ENCODE assay signal across 23 cellular contexts in the genomic region with DNA sequence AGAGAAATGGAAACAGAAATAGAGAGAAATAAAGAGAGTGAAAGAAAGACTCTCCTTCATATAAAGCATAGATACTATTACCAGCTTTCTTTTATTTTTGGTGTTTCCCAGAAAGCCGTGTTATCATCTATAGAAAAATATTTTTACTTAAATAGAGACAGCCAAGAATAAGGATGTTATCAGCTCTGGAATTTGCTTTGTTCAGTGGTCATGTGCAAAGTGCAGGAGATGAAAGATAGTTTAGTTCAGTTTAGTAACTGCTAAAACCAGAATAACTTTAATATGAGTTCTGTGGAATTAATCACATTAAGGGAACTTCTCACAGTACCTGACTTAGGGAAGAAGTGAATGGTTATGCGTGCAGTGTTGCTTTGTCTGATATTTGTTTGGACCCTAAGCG.
DNase-seq lines count a peak whose midpoint lies in the region; ATAC-seq, FAIRE-seq and TF ChIP-seq lines count a peak whose summit lies in the region.
"Had no signal": no experiment of that assay in that cellular context is flagged by ENCODE, and none has a peak within 500 bp of the region (broad histone marks: within the 10 kb centered on the region; RNA-seq: fewer than 3 reads in every experiment).

No MANE protein-coding gene starts in this region.

- no peak overlapping the region for H3K9ac ChIP-seq in endothelial cell of umbilical vein (replicated peaks; ENCODE audit: extremely low read depth, insufficient read depth, low read length)
- H3K9ac ChIP-seq: BLaER1 treated with 17β-estradiol and CSF1 and Interleukin-3, amounts not matched to agents 10 nM and 100 nM; GM23248 had no signal

- H3K4me1 ChIP-seq in left ventricle myocardium inferior: peaks cover 10% of the 10 kb centered on the region
- H3K4me1 ChIP-seq in endothelial cell of umbilical vein (ENCODE audit: control insufficient read depth, extremely low read depth, insufficient read depth, low read length): peaks cover 21% of the 10 kb centered on the region
- H3K4me1 ChIP-seq: A549; BE2C; BLaER1 treated with 17β-estradiol and CSF1 and Interleukin-3, amounts not matched to agents 10 nM and 100 nM had no signal

- no peak overlapping the region for H3K4me2 ChIP-seq in endothelial cell of umbilical vein (ENCODE audit: insufficient read depth, low read length)
- H3K4me2 ChIP-seq: A549; BLaER1 treated with 17β-estradiol and CSF1 and Interleukin-3, amounts not matched to agents 10 nM and 100 nM had no signal

- dilution Hi-C loops in endothelial cell of umbilical vein (cut with MboI; ENCODE audit: extremely low pct_ligation_motif_present, low sequenced_read_pairs): no loop called here

- FAIRE-seq in endothelial cell of umbilical vein (lab: Jason Lieb, UNC): no peak
- FAIRE-seq: A549, G401.6, GM12878, H1 had no signal

- intact Hi-C loops in left ventricle myocardium inferior (cut with micrococcal nuclease) (loop anchor here (5.0 kb wide), 1 partner anchor 130 kb away; no protein-coding TSS in a partner anchor), Right ventricle myocardium inferior (cut with DNase I) (loop anchor here (10.0 kb wide), 1 partner anchor 443 kb away; no protein-coding TSS in a partner anchor), endothelial cell of umbilical vein (cut with micrococcal nuclease) (no loop called here), Calu3 (cut with micrococcal nuclease; ENCODE audit: unreplicated experiment) (no loop called here)

- no peaks in the 10 kb centered on the region for H3K79me2 ChIP-seq in endothelial cell of umbilical vein (ENCODE audit: control insufficient read depth, insufficient read depth, low read length)

- H3K4me3 ChIP-seq in left ventricle myocardium inferior (no peak overlapping the region), endothelial cell of umbilical vein (replicated peaks in 1 of 3; ENCODE audit: insufficient read depth in 1 of 3, low read depth in 1 of 3, low read length in 3 of 3) (no peak overlapping the region)
- H3K4me3 ChIP-seq: A549; BLaER1 treated with 17β-estradiol and CSF1 and Interleukin-3, amounts not matched to agents 10 nM and 100 nM; GM12878; GM23248 had no signal

- H3K9me3 Mint-ChIP-seq in nephron (peaks cover 2% of the 10 kb centered on the region), Calu3 (ENCODE audit: low read depth, unreplicated experiment) (peaks cover 2% of the 10 kb centered on the region)
- H3K9me3 Mint-ChIP-seq: CD4-positive, alpha-beta T cell had no signal

- peaks cover 8% of the 10 kb centered on the region for H3K9me3 ChIP-seq in left ventricle myocardium inferior (replicated peaks)
- H3K9me3 ChIP-seq in endothelial cell of umbilical vein (replicated peaks; ENCODE audit: control insufficient read depth, insufficient read depth, low read length): no peaks in the 10 kb centered on the region
- H3K9me3 ChIP-seq: A549; BE2C; BLaER1 treated with 17β-estradiol and CSF1 and Interleukin-3, amounts not matched to agents 10 nM and 100 nM had no signal

- H3K9me1 ChIP-seq in endothelial cell of umbilical vein (replicated peaks; ENCODE audit: control insufficient read depth, extremely low read depth, insufficient read depth, low read length): no peaks in the 10 kb centered on the region

- peak overlapping the region in 2 of 3 experiments; percentile 37 to 63 for H3K27ac Mint-ChIP-seq in nephron
- no peak overlapping the region for H3K27ac Mint-ChIP-seq in Calu3 (ENCODE audit: unreplicated experiment)
- H3K27ac Mint-ChIP-seq: CD14-positive monocyte; CD4-positive, alpha-beta T cell; CD8-positive, alpha-beta memory T cell had no signal

- BruUV-seq in endothelial cell of umbilical vein (replicated peaks; lab: Mats Ljungman, UMichigan) (no TSS peak), Calu3 (replicated peaks; lab: Mats Ljungman, UMichigan) (no TSS peak)

- no peak overlapping the region for H3K4me3 Mint-ChIP-seq in nephron
- H3K4me3 Mint-ChIP-seq in Calu3 (ENCODE audit: low read depth, unreplicated experiment): no peak overlapping the region
- H3K4me3 Mint-ChIP-seq: CD14-positive monocyte; CD4-positive, alpha-beta T cell; CD8-positive, alpha-beta memory T cell had no signal

- H3K36me3 ChIP-seq in left ventricle myocardium inferior: no peaks in the 10 kb centered on the region
- H3K36me3 ChIP-seq in endothelial cell of umbilical vein (ENCODE audit: control insufficient read depth in 2 of 2, extremely low read depth in 1 of 2, insufficient read depth in 2 of 2, low read length in 2 of 2): no peaks in the 10 kb centered on the region
- H3K36me3 ChIP-seq: BE2C; BLaER1 treated with 17β-estradiol and CSF1 and Interleukin-3, amounts not matched to agents 10 nM and 100 nM had no signal

- no peaks in the 10 kb centered on the region for H4K20me1 ChIP-seq in endothelial cell of umbilical vein (replicated peaks; ENCODE audit: control insufficient read depth, extremely low read depth, insufficient read depth, low read length)
- H4K20me1 ChIP-seq: BLaER1 treated with 17β-estradiol and CSF1 and Interleukin-3, amounts not matched to agents 10 nM and 100 nM had no signal

- POLR2A ChIA-PET in endothelial cell of umbilical vein (lab: Charles Lee): no interaction called here

- DNase-seq in left ventricle myocardium inferior: no peak
- DNase-seq in Right ventricle myocardium inferior (ENCODE audit: missing footprints): no peak
- peak; percentile 67 for DNase-seq in endothelial cell of umbilical vein (ENCODE audit: low read depth, low spot score)
- DNase-seq in DMS 273 (lab: John Stamatoyannopoulos, UW; ENCODE audit: unreplicated experiment): no peak
- no peak for DNase-seq in Calu3
- DNase-seq: 8988T; ACHN; AML-193; BE2C; CD4-positive, alpha-beta T cell; CD8-positive, alpha-beta memory T cell; DMS153; DND-41; GM23248; H7; HCEC 1CT had no signal

- H3K27me3 ChIP-seq in left ventricle myocardium inferior (ENCODE audit: low read depth): no peaks in the 10 kb centered on the region
- no peaks in the 10 kb centered on the region for H3K27me3 ChIP-seq in endothelial cell of umbilical vein (ENCODE audit: control insufficient read depth in 2 of 2, insufficient read depth in 2 of 2, low read length in 2 of 2)
- H3K27me3 ChIP-seq: BE2C; BLaER1 treated with 17β-estradiol and CSF1 and Interleukin-3, amounts not matched to agents 10 nM and 100 nM had no signal

- no peak for ATAC-seq in Right ventricle myocardium inferior
- ATAC-seq: A549, GM12878 had no signal

- H3K36me3 Mint-ChIP-seq in nephron (ENCODE audit: low read depth): no peaks in the 10 kb centered on the region
- H3K36me3 Mint-ChIP-seq in Calu3 (ENCODE audit: insufficient read depth, unreplicated experiment): no peaks in the 10 kb centered on the region
- H3K36me3 Mint-ChIP-seq: CD14-positive monocyte; CD8-positive, alpha-beta memory T cell had no signal

- no peak for TF ChIP-seq CTCF in left ventricle myocardium inferior (IDR thresholded peaks at IDR 0.05; ENCODE audit: borderline replicate concordance)
- no peak for TF ChIP-seq CTCF in endothelial cell of umbilical vein (IDR thresholded peaks at IDR 0.05; ENCODE audit: extremely low read depth in 1 of 2, insufficient read depth in 1 of 2, low read depth in 1 of 2, low read length in 2 of 2)
- TF ChIP-seq CTCF in nephron (IDR thresholded peaks at IDR 0.05; ENCODE audit: unreplicated experiment in 3 of 3): no peak
- no peak for TF ChIP-seq CTCF in Calu3 (IDR thresholded peaks at IDR 0.05; ENCODE audit: unreplicated experiment)

- CTCF ChIA-PET in endothelial cell of umbilical vein (lab: Charles Lee) (interaction anchor here (0.7 kb wide), 1 partner anchor 9 kb away, joined by 3 read pairs; no protein-coding TSS in a partner anchor), Calu3 (lab: Charles Lee) (no interaction called here)

- H2AFZ ChIP-seq in endothelial cell of umbilical vein (ENCODE audit: low read depth, low read length): peak overlapping the region; percentile 54
- H2AFZ ChIP-seq: GM23248 had no signal

- no peak for TF ChIP-seq POLR2A in endothelial cell of umbilical vein (IDR thresholded peaks at IDR 0.05; ENCODE audit: low read depth, low read length)

- H3K27ac ChIP-seq in left ventricle myocardium inferior (replicated peaks): peak overlapping the region; percentile 9
- H3K27ac ChIP-seq in endothelial cell of umbilical vein (ENCODE audit: insufficient read depth, low read depth, low read length): no peak overlapping the region
- H3K27ac ChIP-seq: A549; BLaER1 treated with 17β-estradiol and CSF1 and Interleukin-3, amounts not matched to agents 10 nM and 100 nM; GM23248 had no signal

- H3K4me1 Mint-ChIP-seq in nephron: peaks cover 22% of the 10 kb centered on the region
- no peaks in the 10 kb centered on the region for H3K4me1 Mint-ChIP-seq in Calu3 (ENCODE audit: low read depth, unreplicated experiment)
- H3K4me1 Mint-ChIP-seq: CD14-positive monocyte; CD8-positive, alpha-beta memory T cell had no signal

- no peaks in the 10 kb centered on the region for H3K27me3 Mint-ChIP-seq in nephron (ENCODE audit: low read depth)
- H3K27me3 Mint-ChIP-seq in Calu3 (ENCODE audit: unreplicated experiment): no peaks in the 10 kb centered on the region
- H3K27me3 Mint-ChIP-seq: CD4-positive, alpha-beta T cell; CD8-positive, alpha-beta memory T cell had no signal

TF ChIP-seq in endothelial cell of umbilical vein, 7 proteins besides CTCF, POLR2A, EP300 and RAD21:
- TF ChIP-seq JUN (IDR thresholded peaks at IDR 0.05; ENCODE audit: borderline replicate concordance, insufficient read depth, insufficient read length, low read depth): no peak
- no peak for TF ChIP-seq FOS (IDR thresholded peaks at IDR 0.05; ENCODE audit: borderline replicate concordance, insufficient read depth, low read length)
- no peak for TF ChIP-seq EZH2 (IDR thresholded peaks at IDR 0.05; ENCODE audit: borderline replicate concordance, low read depth, low read length, severe bottlenecking)
- no peak for TF ChIP-seq POLR2AphosphoS5 (IDR thresholded peaks at IDR 0.05; ENCODE audit: insufficient read depth, low read depth, low read length)
- no peak for TF ChIP-seq GATA2 (IDR thresholded peaks at IDR 0.05; ENCODE audit: insufficient read depth, insufficient read length, low read depth, low read length)
- TF ChIP-seq, protein P1, sequence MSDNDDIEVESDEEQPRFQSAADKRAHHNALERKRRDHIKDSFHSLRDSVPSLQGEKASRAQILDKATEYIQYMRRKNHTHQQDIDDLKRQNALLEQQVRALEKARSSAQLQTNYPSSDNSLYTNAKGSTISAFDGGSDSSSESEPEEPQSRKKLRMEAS (IDR thresholded peaks at IDR 0.05; ENCODE audit: insufficient read depth, insufficient read length): no peak
- TF ChIP-seq MYC (IDR thresholded peaks at IDR 0.05; ENCODE audit: low read depth, low read length): no peak

Comparison
In these comparisons a context has a peak if more than half of its experiments do, and no peak if none do; other contexts are left out.
1. intact Hi-C loops: an anchor here in left ventricle myocardium inferior (5.0 kb wide) and Right ventricle myocardium inferior (10.0 kb wide); none called in endothelial cell of umbilical vein and Calu3.